In the genomic region with DNA sequence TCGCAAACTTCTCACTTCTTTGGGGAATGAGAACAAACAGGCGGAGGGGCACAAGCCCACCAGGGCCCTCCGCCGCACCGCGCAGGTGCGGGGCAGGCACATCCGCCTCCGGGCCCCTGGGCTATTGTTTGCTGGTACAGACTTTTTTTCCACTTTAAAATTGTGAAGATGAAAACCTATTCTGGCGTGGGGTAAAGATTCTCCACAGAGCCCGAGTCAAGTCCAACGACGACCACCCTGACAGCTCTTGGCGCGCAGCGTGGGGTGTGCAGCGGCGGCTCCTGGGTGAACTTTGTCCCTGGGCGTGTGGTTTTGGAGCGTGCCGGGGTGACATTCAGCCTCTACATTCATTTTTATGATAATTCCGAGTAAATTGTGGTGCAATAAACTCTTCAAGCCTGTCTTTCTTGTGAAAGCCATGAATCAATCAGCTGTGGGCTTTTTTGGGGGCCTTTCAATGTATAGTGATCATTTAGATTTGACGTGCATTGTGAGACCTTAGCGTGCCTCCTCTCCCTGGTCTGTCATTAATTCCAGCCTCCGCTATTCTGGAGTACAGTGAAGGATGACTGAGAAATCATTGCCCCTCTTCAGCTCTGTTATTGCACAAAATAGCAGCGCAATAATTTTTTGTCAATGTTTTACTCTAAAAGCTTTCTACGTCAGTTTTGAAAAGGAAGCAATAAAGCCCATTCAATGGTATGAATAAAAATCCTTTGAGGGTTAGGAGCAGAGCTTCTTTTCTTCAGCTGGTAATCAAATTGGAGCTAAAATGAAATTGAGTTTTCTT, we compare ENCODE assay signal across 23 cellular contexts.
"Had no signal": no experiment of that assay in that cellular context is flagged by ENCODE, and none has a peak within 500 bp of the region (broad histone marks: within the 10 kb centered on the region; RNA-seq: fewer than 3 reads in every experiment).

No MANE protein-coding gene starts in this region.

- DNase-seq: activated CD4-positive, alpha-beta memory T cell treated with anti-CD3 and anti-CD28 coated beads for 36 hours; activated CD4-positive, alpha-beta T cell treated with anti-CD3 and anti-CD28 coated beads for 48 hours; activated CD8-positive, alpha-beta memory T cell treated with anti-CD3 and anti-CD28 coated beads, Interleukin-2, amount 50 U/mL, for 48 hours; activated naive CD8-positive, alpha-beta T cell treated with anti-CD3 and anti-CD28 coated beads, Interleukin-2, amount 50 U/mL, for 24 hours; activated T-cell treated with anti-CD3 and anti-CD28 coated beads, Interleukin-2, amount 50 U/mL, for 24 hours; amygdala; dermis blood vessel endothelial cell; effector CD8-positive, alpha-beta T cell; gastrocnemius medialis; glutamatergic neuron; naive thymus-derived CD8-positive, alpha-beta T cell; occipital lobe; right cardiac atrium; spleen; stimulated activated naive CD4-positive, alpha-beta T cell; T1000; tibial artery; WERI-Rb-1 had no signal

- H3K27me3 ChIP-seq: neural progenitor cell had no signal

- H3K36me3 ChIP-seq: gastrocnemius medialis, neural progenitor cell, spleen, suprapubic skin, tibial artery, WERI-Rb-1 had no signal

- H3K9me3 ChIP-seq: gastrocnemius medialis, spleen, suprapubic skin, tibial artery had no signal

- H3K4me3 ChIP-seq: gastrocnemius medialis, hepatocyte, neural progenitor cell, spleen, suprapubic skin, tibial artery had no signal

- H3K4me1 ChIP-seq: gastrocnemius medialis, parathyroid adenoma, spleen, suprapubic skin had no signal

- H3K27ac ChIP-seq: gastrocnemius medialis, hepatocyte, neural progenitor cell, parathyroid adenoma, spleen, suprapubic skin, tibial artery, WERI-Rb-1 had no signal

- ATAC-seq: activated CD4-positive, CD25-positive, alpha-beta regulatory T cell treated with anti-CD3 and anti-CD28 coated beads, Interleukin-2, amount 50 U/mL, for 24 hours; activated naive CD8-positive, alpha-beta T cell treated with anti-CD3 and anti-CD28 coated beads, Interleukin-2, amount 50 U/mL, for 24 hours; gastrocnemius medialis; naive thymus-derived CD8-positive, alpha-beta T cell; right cardiac atrium had no signal
